27 cellular contexts compared by ENCODE assay signal in genomic region chr20:2703716-2704475, GRCh38.
"Had no signal": no experiment of that assay in that cellular context is flagged by ENCODE, and none has a peak within 500 bp of the region (broad histone marks: within the 10 kb centered on the region; RNA-seq: fewer than 3 reads in every experiment).

No MANE protein-coding gene starts in this region.

- FAIRE-seq: kidney, urothelium cell line had no signal

- H3K4me3 ChIP-seq: left lung, lung, mucosa of descending colon, right atrium auricular region, right lobe of liver, smooth muscle cell, stomach, testis, thyroid gland, transverse colon, upper lobe of left lung had no signal

- H3K4me2 ChIP-seq: smooth muscle cell had no signal

- H3K36me3 Mint-ChIP-seq: naive thymus-derived CD8-positive, alpha-beta T cell; stimulated activated naive B cell treated with anti-CD40 and anti-IgM and Interleukin-4, amounts not matched to agents 10 μg/mL and 1 μg/mL and 100 μg/mL, for 72 hours had no signal

- H3K4me3 Mint-ChIP-seq: naive thymus-derived CD8-positive, alpha-beta T cell; nephron; neural crest cell; stimulated activated naive B cell treated with anti-CD40 and anti-IgM and Interleukin-4, amounts not matched to agents 10 μg/mL and 1 μg/mL and 100 μg/mL, for 72 hours had no signal

- H3K4me1 ChIP-seq: left lung, right atrium auricular region, right lobe of liver, stomach, testis, thyroid gland, transverse colon, upper lobe of left lung had no signal

- DNase-seq: hippocampal formation; kidney; left colon; left lung; mesendoderm; midbrain; mucosa of descending colon; naive thymus-derived CD8-positive, alpha-beta T cell; nucleus accumbens; right lobe of liver; stimulated activated CD4-positive, alpha-beta T cell treated with anti-CD3 and anti-CD28 coated beads, Interleukin-15, amount 100 ng/mL, for 24 hours; stimulated activated CD4-positive, alpha-beta T cell treated with anti-CD3 and anti-CD28 coated beads, Interleukin-2, amount 100 ng/mL, for 24 hours; stimulated activated CD4-positive, alpha-beta T cell treated with anti-CD3 and anti-CD28 coated beads, Interleukin-4, amount 100 ng/mL, for 1 hour; stimulated activated naive B cell treated with anti-CD40 and anti-IgM and Interleukin-4, amounts not matched to agents 10 μg/mL and 1 μg/mL and 100 μg/mL, for 72 hours; stimulated activated naive CD8-positive, alpha-beta T cell treated with anti-CD3 and anti-CD28 coated beads, Interleukin-15, Interleukin-2, amounts not matched to agents 100 U/mL and 50 U/mL, for 24 hours; stomach; testis; thyroid gland; transverse colon; upper lobe of left lung had no signal

- H3K9me3 ChIP-seq: left lung, mucosa of descending colon, right atrium auricular region, right lobe of liver, stomach, testis, thyroid gland, transverse colon, upper lobe of left lung had no signal

- H3K9me3 Mint-ChIP-seq: naive thymus-derived CD8-positive, alpha-beta T cell; nephron; neural crest cell; stimulated activated naive B cell treated with anti-CD40 and anti-IgM and Interleukin-4, amounts not matched to agents 10 μg/mL and 1 μg/mL and 100 μg/mL, for 72 hours had no signal

- ATAC-seq: left colon; left lung; mucosa of descending colon; naive thymus-derived CD8-positive, alpha-beta T cell; right lobe of liver; stimulated activated naive B cell treated with anti-CD40 and anti-IgM and Interleukin-4, amounts not matched to agents 10 μg/mL and 1 μg/mL and 100 μg/mL, for 72 hours; stimulated activated naive CD8-positive, alpha-beta T cell treated with anti-CD3 and anti-CD28 coated beads, Interleukin-15, Interleukin-2, amounts not matched to agents 100 U/mL and 50 U/mL, for 24 hours had no signal

- H3K36me3 ChIP-seq: left lung, right atrium auricular region, right lobe of liver, thyroid gland, transverse colon had no signal

- H3K27ac ChIP-seq: left lung, right atrium auricular region, right lobe of liver, stomach, testis, thyroid gland, transverse colon, upper lobe of left lung had no signal

- H3K27ac Mint-ChIP-seq: naive thymus-derived CD8-positive, alpha-beta T cell; nephron; progenitor cell of endocrine pancreas; stimulated activated naive B cell treated with anti-CD40 and anti-IgM and Interleukin-4, amounts not matched to agents 10 μg/mL and 1 μg/mL and 100 μg/mL, for 72 hours had no signal

- H3K27me3 ChIP-seq: right atrium auricular region, right lobe of liver, testis, thyroid gland, upper lobe of left lung had no signal
